ENCODE assay signal across 1 cellular context in the genomic region with DNA sequence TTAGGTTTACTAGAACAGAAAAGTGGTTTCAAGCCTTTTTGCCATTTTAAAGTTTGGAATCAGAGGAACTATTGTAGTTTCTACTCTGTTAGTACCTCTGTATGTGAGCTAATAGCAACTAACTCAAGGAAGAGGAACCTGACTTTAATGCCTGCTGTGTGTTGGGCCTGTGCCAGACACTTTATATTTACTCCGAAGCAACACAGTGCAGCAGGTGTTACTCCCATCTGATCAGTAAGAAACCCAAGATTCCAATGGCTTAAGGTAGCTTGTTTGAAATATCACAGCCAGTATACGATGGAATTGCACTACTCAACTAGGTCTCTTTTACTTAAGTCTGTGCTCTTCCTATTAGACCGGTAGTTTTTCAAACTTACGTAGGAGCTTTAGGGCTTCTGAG.
TF ChIP-seq lines count a peak whose summit lies in the region.

No MANE protein-coding gene starts in this region.

TF ChIP-seq in HEK293, 187 proteins besides CTCF, POLR2A, EP300 and RAD21 (continued from another document):
- TF ChIP-seq, protein P1, sequence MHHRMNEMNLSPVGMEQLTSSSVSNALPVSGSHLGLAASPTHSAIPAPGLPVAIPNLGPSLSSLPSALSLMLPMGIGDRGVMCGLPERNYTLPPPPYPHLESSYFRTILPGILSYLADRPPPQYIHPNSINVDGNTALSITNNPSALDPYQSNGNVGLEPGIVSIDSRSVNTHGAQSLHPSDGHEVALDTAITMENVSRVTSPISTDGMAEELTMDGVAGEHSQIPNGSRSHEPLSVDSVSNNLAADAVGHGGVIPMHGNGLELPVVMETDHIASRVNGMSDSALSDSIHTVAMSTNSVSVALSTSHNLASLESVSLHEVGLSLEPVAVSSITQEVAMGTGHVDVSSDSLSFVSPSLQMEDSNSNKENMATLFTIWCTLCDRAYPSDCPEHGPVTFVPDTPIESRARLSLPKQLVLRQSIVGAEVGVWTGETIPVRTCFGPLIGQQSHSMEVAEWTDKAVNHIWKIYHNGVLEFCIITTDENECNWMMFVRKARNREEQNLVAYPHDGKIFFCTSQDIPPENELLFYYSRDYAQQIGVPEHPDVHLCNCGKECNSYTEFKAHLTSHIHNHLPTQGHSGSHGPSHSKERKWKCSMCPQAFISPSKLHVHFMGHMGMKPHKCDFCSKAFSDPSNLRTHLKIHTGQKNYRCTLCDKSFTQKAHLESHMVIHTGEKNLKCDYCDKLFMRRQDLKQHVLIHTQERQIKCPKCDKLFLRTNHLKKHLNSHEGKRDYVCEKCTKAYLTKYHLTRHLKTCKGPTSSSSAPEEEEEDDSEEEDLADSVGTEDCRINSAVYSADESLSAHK (tag by site-specific recombination; IDR thresholded peaks at IDR 0.05), result peak; percentile 54
- no peak for TF ChIP-seq ZNF76 (tag by site-specific recombination; IDR thresholded peaks at IDR 0.05; ENCODE audit: borderline replicate concordance, low read depth)
- TF ChIP-seq SCRT1 (tag by site-specific recombination; IDR thresholded peaks at IDR 0.05; ENCODE audit: borderline replicate concordance), result peak; percentile 72; the same call in 1 of the 2 replicates
- TF ChIP-seq ZNF114 (tag by site-specific recombination; IDR thresholded peaks at IDR 0.05), result no peak
- no peak for TF ChIP-seq ZNF311 (tag by site-specific recombination; IDR thresholded peaks at IDR 0.05; ENCODE audit: borderline replicate concordance)
- no peak for TF ChIP-seq ZNF555 (tag by site-specific recombination; conservative IDR thresholded peaks at IDR 0.05)
- no peak for TF ChIP-seq ZFP41 (tag by site-specific recombination; IDR thresholded peaks at IDR 0.05; ENCODE audit: borderline replicate concordance)
- TF ChIP-seq ZNF146 (tag by site-specific recombination; IDR thresholded peaks at IDR 0.05), result no peak
- no peak for TF ChIP-seq ZNF670 (tag by site-specific recombination; IDR thresholded peaks at IDR 0.05; ENCODE audit: low read depth)
- peak; percentile 86 for TF ChIP-seq SCRT2 (tag by site-specific recombination; IDR thresholded peaks at IDR 0.05)
- no peak for TF ChIP-seq ZNF292 (tag by site-specific recombination; IDR thresholded peaks at IDR 0.05; ENCODE audit: borderline replicate concordance, low read depth)
